In genomic region chr10:85642082-85642420, GRCh38 we compare ENCODE assay signal across 1 cellular context.
TF ChIP-seq lines count a peak whose summit lies in the region.

No MANE protein-coding gene starts in this region.

TF ChIP-seq in SK-N-SH treated with all-trans-retinoic acid at 6 μM for 48 hours, 23 proteins besides CTCF, POLR2A, EP300 and RAD21 (continued from another document):
- TF ChIP-seq TCF4 (CRISPR knock-in tag; IDR thresholded peaks at IDR 0.05; ENCODE audit: borderline replicate concordance): no peak
- TF ChIP-seq BACH2 (CRISPR knock-in tag; IDR thresholded peaks at IDR 0.05; ENCODE audit: borderline replicate concordance): no peak
- no peak for TF ChIP-seq ZNF565 (CRISPR knock-in tag; conservative IDR thresholded peaks at IDR 0.05; ENCODE audit: low read depth)
- no peak for TF ChIP-seq CSRNP3 (CRISPR knock-in tag; IDR thresholded peaks at IDR 0.05)
- TF ChIP-seq GLIS3 (CRISPR knock-in tag; IDR thresholded peaks at IDR 0.05): no peak
- no peak for TF ChIP-seq ZNF70 (CRISPR knock-in tag; IDR thresholded peaks at IDR 0.05)
